In genomic region chr11:126347751-126348628, GRCh38 we compare ENCODE assay signal across 9 cellular contexts. TPM values are rescaled to one million over a fixed set of nuclear protein-coding genes. Genes with fewer than 3 reads are reported as not detected.
DNase-seq lines count a peak whose midpoint lies in the region; TF ChIP-seq lines count a peak whose summit lies in the region.
"Had no signal": no experiment of that assay in that cellular context is flagged by ENCODE, and none has a peak within 500 bp of the region (broad histone marks: within the 10 kb centered on the region; RNA-seq: fewer than 3 reads in every experiment).

No MANE protein-coding gene starts in this region.

- peaks cover 69% of the 10 kb centered on the region for H3F3A ChIP-seq in PC-9 (ENCODE audit: insufficient read depth, low read depth)

- TF ChIP-seq CTCF in PC-9 (conservative IDR thresholded peaks at IDR 0.05) (no peak), cardiac muscle cell (IDR thresholded peaks at IDR 0.05; ENCODE audit: low read depth, low read length) (no peak), neutrophil (IDR thresholded peaks at IDR 0.05) (no peak)

- H3K36me3 ChIP-seq in BLaER1 treated with 17β-estradiol and CSF1 and Interleukin-3, amounts not matched to agents 10 nM and 100 nM = peaks cover 21 to 54% (median 35%) of the 10 kb centered on the region in 11 experiments; a peak in 21 of 22 replicates
- H3K36me3 ChIP-seq in PC-9 (ENCODE audit: low read depth) (peaks cover 8% of the 10 kb centered on the region; the same call in 1 of the 2 replicates), cardiac muscle cell (no peaks in the 10 kb centered on the region), neutrophil (peaks cover 11% of the 10 kb centered on the region)

- no peaks in the 10 kb centered on the region for H3K27me3 ChIP-seq in BLaER1 treated with 17β-estradiol and CSF1 and Interleukin-3, amounts not matched to agents 10 nM and 100 nM
- H3K27me3 ChIP-seq in PC-9 (ENCODE audit: insufficient read depth, low read depth) = no peaks in the 10 kb centered on the region
- H3K27me3 ChIP-seq in cardiac muscle cell = no peaks in the 10 kb centered on the region
- no peaks in the 10 kb centered on the region for H3K27me3 ChIP-seq in neutrophil

- H3K9me3 ChIP-seq in BLaER1 treated with 17β-estradiol and CSF1 and Interleukin-3, amounts not matched to agents 10 nM and 100 nM (replicated peaks in 1 of 11) = no peaks in the 10 kb centered on the region
- H3K9me3 ChIP-seq in PC-9 (ENCODE audit: insufficient read depth, low read depth) (no peaks in the 10 kb centered on the region), cardiac muscle cell (ENCODE audit: low read depth) (no peaks in the 10 kb centered on the region), neutrophil (no peaks in the 10 kb centered on the region)

- H2AFZ ChIP-seq in PC-9 = no peak overlapping the region

- H3K9me2 ChIP-seq in PC-9 (ENCODE audit: insufficient read depth) = no peaks in the 10 kb centered on the region

- no peak overlapping the region for H3K4me3 ChIP-seq in BLaER1 treated with 17β-estradiol and CSF1 and Interleukin-3, amounts not matched to agents 10 nM and 100 nM
- peak overlapping the region; percentile 35; the same call in 1 of the 2 replicates for H3K4me3 ChIP-seq in PC-9
- no peak overlapping the region for H3K4me3 ChIP-seq in cardiac muscle cell
- H3K4me3 ChIP-seq in neutrophil (ENCODE audit: low read depth in 1 of 2, low read length in 1 of 2) = no peak overlapping the region

- peaks cover 66 to 84% (median 73%) of the 10 kb centered on the region in 10 experiments for H3K4me1 ChIP-seq in BLaER1 treated with 17β-estradiol and CSF1 and Interleukin-3, amounts not matched to agents 10 nM and 100 nM
- peaks cover 100% of the 10 kb centered on the region for H3K4me1 ChIP-seq in PC-9 (replicated peaks; ENCODE audit: insufficient read depth)
- H3K4me1 ChIP-seq in cardiac muscle cell (ENCODE audit: low read depth) = peaks cover 31% of the 10 kb centered on the region
- H3K4me1 ChIP-seq in neutrophil (ENCODE audit: control insufficient read depth in 1 of 2, insufficient read depth in 1 of 2, low read depth in 1 of 2, low read length in 1 of 2) = peaks cover 54 to 58% of the 10 kb centered on the region in 2 experiments

- peak overlapping the region in 6 of 11 experiments; percentile 13 to 55 (median 34); a peak in 8 of 22 replicates for H3K9ac ChIP-seq in BLaER1 treated with 17β-estradiol and CSF1 and Interleukin-3, amounts not matched to agents 10 nM and 100 nM

- peaks cover 81% of the 10 kb centered on the region for H3K79me2 ChIP-seq in PC-9 (ENCODE audit: low read depth)

- DNase-seq in PC-9 (peak in 1 of 2 experiments; percentile 61), cardiac muscle cell (ENCODE audit: low read depth in 1 of 2, low spot score in 1 of 2) (peak; percentile 49 to 84), COLO829 (ENCODE audit: low spot score) (no peak), HuH-7.5 (ENCODE audit: low spot score) (no peak), NCI-H1092 (lab: John Stamatoyannopoulos, UW) (no peak)
- no peak for DNase-seq in stimulated activated CD4-positive, alpha-beta T cell treated with anti-CD3 and anti-CD28 coated beads, Interleukin-2, amount 100 ng/mL, for 24 hours
- DNase-seq: NCI-H1417 treated with DMSO at 0.1 percent for 48 hours had no signal

- BruUV-seq in PC-9 (replicated peaks; lab: Mats Ljungman, UMichigan) = no TSS peak

- H4K20me1 ChIP-seq in BLaER1 treated with 17β-estradiol and CSF1 and Interleukin-3, amounts not matched to agents 10 nM and 100 nM = peaks cover 0 to 57% (median 30%) of the 10 kb centered on the region in 11 experiments; a peak in 18 of 22 replicates
- H4K20me1 ChIP-seq in PC-9 (ENCODE audit: insufficient read depth) = no peaks in the 10 kb centered on the region

- POLR2A ChIA-PET in PC-9 (lab: Charles Lee; ENCODE audit: unreplicated experiment) = no interaction called here

- H3K27ac ChIP-seq in BLaER1 treated with 17β-estradiol and CSF1 and Interleukin-3, amounts not matched to agents 10 nM and 100 nM = peak overlapping the region in 7 of 11 experiments; percentile 5 to 52 (median 26); a peak in 10 of 22 replicates
- H3K27ac ChIP-seq in PC-9 = peak overlapping the region; percentile 90
- peak overlapping the region; percentile 89 for H3K27ac ChIP-seq in cardiac muscle cell
- peak overlapping the region; percentile 100 for H3K27ac ChIP-seq in neutrophil

- peak overlapping the region; percentile 26 to 89 (median 77) for H3K4me2 ChIP-seq in BLaER1 treated with 17β-estradiol and CSF1 and Interleukin-3, amounts not matched to agents 10 nM and 100 nM
- H3K4me2 ChIP-seq in PC-9 = peak overlapping the region; percentile 76

- intact Hi-C loops in PC-9 (cut with micrococcal nuclease; ENCODE audit: unreplicated experiment) = loop anchor here (10.0 kb wide), 1 partner anchor 87 kb away; no protein-coding TSS in a partner anchor

- CTCF ChIA-PET in PC-9 (lab: Charles Lee) = no interaction called here

RNA-seq across cellular contexts. Expression of gene ST3GAL4, which starts 7.5 kb away (rescaled TPM):
- total RNA-seq in PC-9 (2021) (44.1 and 46.2 TPM in 2 replicates), cardiac muscle cell (21.4 and 25.6 TPM in 2 replicates)
- 19.1 and 28.6 TPM in 2 replicates for polyA plus RNA-seq in cardiac muscle cell

RNA-seq across cellular contexts. Expression of gene DCPS, which starts 44.1 kb away (rescaled TPM):
- total RNA-seq in PC-9 (2021) (23.8 and 27.2 TPM in 2 replicates), cardiac muscle cell (13.1 and 16.5 TPM in 2 replicates)
- polyA plus RNA-seq in cardiac muscle cell = 27.0 and 27.4 TPM in 2 replicates

Comparison
In these comparisons a context has a peak if more than half of its experiments do, and no peak if none do; other contexts are left out.
1. H3K27ac ChIP-seq: peak in every context shown above with its lines; median percentile 100 in neutrophil; 90 in PC-9; 89 in cardiac muscle cell; 26 in BLaER1 treated with 17β-estradiol and CSF1 and Interleukin-3, amounts not matched to agents 10 nM and 100 nM.
2. DNase-seq: peak in cardiac muscle cell (2 of 2); none in COLO829 (single experiment), HuH-7.5 (single experiment), stimulated activated CD4-positive, alpha-beta T cell treated with anti-CD3 and anti-CD28 coated beads, Interleukin-2, amount 100 ng/mL, for 24 hours (0 of 2) and NCI-H1092 (single experiment).